1 cellular context compared by ENCODE assay signal in genomic region chr5:103407399-103407798, GRCh38.
TF ChIP-seq lines count a peak whose summit lies in the region.

No MANE protein-coding gene starts in this region.

TF ChIP-seq in GM23338, 12 proteins besides CTCF, POLR2A, EP300 and RAD21 (continued from another document):
- TF ChIP-seq ZNF462 (CRISPR knock-in tag; IDR thresholded peaks at IDR 0.05), result no peak
- no peak for TF ChIP-seq ZNF114 (CRISPR knock-in tag; IDR thresholded peaks at IDR 0.05)
- TF ChIP-seq REST (IDR thresholded peaks at IDR 0.05; ENCODE audit: unreplicated experiment), result no peak
- no peak for TF ChIP-seq EZH2 (IDR thresholded peaks at IDR 0.05; ENCODE audit: low read depth, unreplicated experiment)
- no peak for TF ChIP-seq POLR2AphosphoS5 (IDR thresholded peaks at IDR 0.05; ENCODE audit: low read depth)
- TF ChIP-seq EZH2phosphoT487 (IDR thresholded peaks at IDR 0.05; ENCODE audit: unreplicated experiment), result no peak
- no peak for TF ChIP-seq JUNB (IDR thresholded peaks at IDR 0.05; ENCODE audit: unreplicated experiment)
- no peak for TF ChIP-seq STAT1 (IDR thresholded peaks at IDR 0.05; ENCODE audit: unreplicated experiment)
